In genomic region chr2:232551289-232551688, GRCh38 we compare ENCODE assay signal across 9 cellular contexts. TPM values are rescaled to one million over a fixed set of nuclear protein-coding genes. Genes with fewer than 3 reads are reported as not detected.
DNase-seq lines count a peak whose midpoint lies in the region; ATAC-seq and TF ChIP-seq lines count a peak whose summit lies in the region.
"Had no signal": no experiment of that assay in that cellular context is flagged by ENCODE, and none has a peak within 500 bp of the region (broad histone marks: within the 10 kb centered on the region; RNA-seq: fewer than 3 reads in every experiment).

No MANE protein-coding gene starts in this region.

- CTCF ChIA-PET in AG04449 (lab: Yijun Ruan, JAX): interaction anchor here (1.2 kb wide), 1 partner anchor 30 kb away, joined by 3 read pairs; no protein-coding TSS in a partner anchor
- CTCF ChIA-PET in IMR-90 (lab: Yijun Ruan, JAX): no interaction called here

- TF ChIP-seq RAD21 in IMR-90 (IDR thresholded peaks at IDR 0.05; ENCODE audit: low read length): no peak

- H3K9me3 ChIP-seq in IMR-90 (ENCODE audit: control insufficient read depth, insufficient read depth, low read length) (no peaks in the 10 kb centered on the region), muscle layer of duodenum (ENCODE audit: control insufficient read depth in 1 of 2, low read length in 2 of 2) (no peaks in the 10 kb centered on the region)

- peak overlapping the region; percentile 70 for H3K9ac ChIP-seq in IMR-90 (ENCODE audit: low read depth, low read length)

- H3K9me1 ChIP-seq in IMR-90 (ENCODE audit: insufficient read depth, low read length): peaks cover 16% of the 10 kb centered on the region

- ATAC-seq in IMR-90 (ENCODE audit: low read depth): no peak; the same call in 1 of the 2 replicates
- ATAC-seq in HG03378 (IDR thresholded peaks at IDR 0.05; ENCODE audit: unreplicated experiment): no peak

- no peak overlapping the region for H2BK120ac ChIP-seq in IMR-90 (ENCODE audit: low read depth, low read length)

- peak overlapping the region; percentile 100 for H3K14ac ChIP-seq in IMR-90 (replicated peaks; ENCODE audit: low read depth, low read length)

- H3K27me3 ChIP-seq in IMR-90 (ENCODE audit: control insufficient read depth, insufficient read depth, low read length) (no peaks in the 10 kb centered on the region), muscle layer of duodenum (ENCODE audit: low read depth, low read length) (no peaks in the 10 kb centered on the region)

- intact Hi-C loops in IMR-90 (cut with micrococcal nuclease): no loop called here

- peak overlapping the region; percentile 99 for H3K23ac ChIP-seq in IMR-90 (ENCODE audit: low read depth, low read length)

- H3K79me1 ChIP-seq in IMR-90 (ENCODE audit: low read depth in 1 of 2, low read length in 2 of 2): peaks cover 28 to 76% of the 10 kb centered on the region in 2 experiments

- WGBS in IMR-90 (ENCODE audit: extremely low coverage in 2 of 2, insufficient read length in 1 of 2), 2 experiments: 89% methylated on average over 3 of the region's 10 CpGs; no CpG with 5 or more reads in 1 of the 2 experiments

- H2AK5ac ChIP-seq in IMR-90 (ENCODE audit: low read depth, low read length): peak overlapping the region; percentile 79

- peak overlapping the region; percentile 85 for H2BK5ac ChIP-seq in IMR-90 (ENCODE audit: low read depth, low read length, poor library complexity, severe bottlenecking)

- peak overlapping the region; percentile 96 for H2AFZ ChIP-seq in IMR-90 (replicated peaks; ENCODE audit: low read length, poor library complexity)

- H3K4me2 ChIP-seq in IMR-90 (ENCODE audit: low read depth, low read length): peak overlapping the region; percentile 84

- H3K18ac ChIP-seq in IMR-90 (ENCODE audit: low read depth, low read length): peak overlapping the region; percentile 39; the same call in 1 of the 2 replicates

- POLR2A ChIA-PET in AG04449 (lab: Yijun Ruan, JAX): interaction anchor here (0.9 to 1.4 kb wide), 5 partner anchors 10 to 21 kb away, joined by 3 to 9 read pairs (median 6); no protein-coding TSS in a partner anchor
- POLR2A ChIA-PET in IMR-90 (lab: Charles Lee; ENCODE audit: unreplicated experiment): no interaction called here

- H4K8ac ChIP-seq in IMR-90 (ENCODE audit: low read depth in 2 of 2, low read length in 2 of 2): peak overlapping the region; percentile 8 to 97; a peak in 3 of 4 replicates

- peak overlapping the region; percentile 88; the same call in 1 of the 2 replicates for H4K91ac ChIP-seq in IMR-90 (ENCODE audit: insufficient read depth, low read depth, low read length)

- TF ChIP-seq POLR2A in IMR-90 (IDR thresholded peaks at IDR 0.05; ENCODE audit: low read depth, low read length): no peak

- peak overlapping the region; percentile 97 for H2AK9ac ChIP-seq in IMR-90 (replicated peaks; ENCODE audit: low read depth, low read length, poor library complexity)

- peak overlapping the region; percentile 62 for H3K27ac ChIP-seq in IMR-90 (ENCODE audit: insufficient read depth, low read length)
- H3K27ac ChIP-seq in muscle layer of duodenum (ENCODE audit: low read length): peak overlapping the region; percentile 92

- no peak overlapping the region for H2BK15ac ChIP-seq in IMR-90 (ENCODE audit: low read depth, low read length)

- no peak for DNase-seq in AG04449 (ENCODE audit: low read depth, low spot score)
- no peak for DNase-seq in IMR-90
- DNase-seq in cardiac fibroblast (ENCODE audit: low read depth in 2 of 2): no peak
- no peak for DNase-seq in KBM-7
- no peak for DNase-seq in HK-2 (ENCODE audit: unreplicated experiment)
- no peak for DNase-seq in stimulated activated CD4-positive, alpha-beta T cell treated with anti-CD3 and anti-CD28 coated beads, Interleukin-1b, Interleukin-23, amount 100 ng/mL, for 48 hours

- H3K36me3 ChIP-seq in IMR-90 (ENCODE audit: control insufficient read depth, insufficient read depth, low read length) (peaks cover 5% of the 10 kb centered on the region), muscle layer of duodenum (ENCODE audit: control insufficient read depth in 1 of 2, insufficient read depth in 2 of 2, low read length in 2 of 2) (peaks cover 5 to 7% of the 10 kb centered on the region in 2 donors)

- dilution Hi-C loops in IMR-90 (cut with HindIII; ENCODE audit: low sequenced_read_pairs, unreplicated experiment): no loop called here

- H3K4ac ChIP-seq in IMR-90 (ENCODE audit: low read depth, low read length): peak overlapping the region; percentile 99

- in situ Hi-C loops in IMR-90 (cut with MboI; ENCODE audit: low sequenced_read_pairs): no loop called here
- in situ Hi-C loops in KBM-7 (cut with MboI; ENCODE audit: low pct_unique_long_range_greater_than_20kb, low sequenced_read_pairs): no loop called here

- TSS peak; percentile 41 for BruUV-seq in IMR-90 (replicated peaks; lab: Mats Ljungman, UMichigan)

- H3K4me3 ChIP-seq in AG04449 (ENCODE audit: low read depth, low read length) (peak overlapping the region; percentile 86), IMR-90 (ENCODE audit: insufficient read depth, low read depth, low read length) (peak overlapping the region; percentile 71), cardiac fibroblast (replicated peaks in 1 of 2; ENCODE audit: low read depth in 2 of 2, low read length in 2 of 2) (peak overlapping the region; percentile 86 to 87), muscle layer of duodenum (ENCODE audit: low read depth in 1 of 2, low read length in 2 of 2) (peak overlapping the region; percentile 87 to 88)

- H3K56ac ChIP-seq in IMR-90 (ENCODE audit: extremely low read depth, insufficient read depth, low read length): peak overlapping the region; percentile 28; the same call in 1 of the 2 replicates

- peak overlapping the region; percentile 77 for H4K5ac ChIP-seq in IMR-90 (ENCODE audit: low read depth, low read length)

- H4K20me1 ChIP-seq in IMR-90 (ENCODE audit: insufficient read depth, low read length): peaks cover 40% of the 10 kb centered on the region

- no peak for TF ChIP-seq CTCF in AG04449 (IDR thresholded peaks at IDR 0.05; ENCODE audit: insufficient read depth, low read length, missing control alignments)
- TF ChIP-seq CTCF in IMR-90 (conservative IDR thresholded peaks at IDR 0.05; ENCODE audit: low read depth, low read length): no peak
- TF ChIP-seq CTCF in cardiac fibroblast (IDR thresholded peaks at IDR 0.05; ENCODE audit: low read depth, low read length): no peak

- H2BK20ac ChIP-seq in IMR-90 (ENCODE audit: low read depth, low read length): no peak overlapping the region

- no peaks in the 10 kb centered on the region for H3K4me1 ChIP-seq in IMR-90 (ENCODE audit: control insufficient read depth, insufficient read depth, low read length)
- peaks cover 0 to 23% of the 10 kb centered on the region in 2 donors for H3K4me1 ChIP-seq in muscle layer of duodenum (ENCODE audit: control insufficient read depth in 1 of 2, insufficient read depth in 2 of 2, low read length in 2 of 2)

TF ChIP-seq in IMR-90, 13 proteins besides CTCF, POLR2A, EP300 and RAD21:
- no peak for TF ChIP-seq RFX5 (IDR thresholded peaks at IDR 0.05; ENCODE audit: low read depth, low read length)

RNA-seq across cellular contexts. Expression of gene EIF4E2, which starts 0.8 kb away (rescaled TPM):
- total RNA-seq in IMR-90 (2012; rRNA removed): 105 and 149 TPM in 2 replicates
- 44.0 and 52.1 TPM in 2 replicates for polyA plus RNA-seq in IMR-90 (2012; rRNA removed)
- polyA plus RNA-seq in IMR-90 (2012; cell fraction: cytosol; rRNA removed): 18.7 and 36.1 TPM in 2 replicates
- polyA plus RNA-seq in IMR-90 (2012; cell fraction: nucleus; rRNA removed; ENCODE audit: low replicate concordance): 28.5 and 89.1 TPM in 2 replicates

RNA-seq across cellular contexts. Expression of gene TIGD1, which starts 0.9 kb away (rescaled TPM):
- 2.7 and 2.8 TPM in 2 replicates for total RNA-seq in IMR-90 (2012; rRNA removed)
- polyA plus RNA-seq in IMR-90 (2012; rRNA removed): 2.4 and 2.9 TPM in 2 replicates
- 0.70 and 0.74 TPM in 2 replicates for polyA plus RNA-seq in IMR-90 (2012; cell fraction: cytosol; rRNA removed)
- polyA plus RNA-seq in IMR-90 (2012; cell fraction: nucleus; rRNA removed; ENCODE audit: low replicate concordance): 1.3 and 6.0 TPM in 2 replicates

RNA-seq across cellular contexts. Expression of gene CHRNG, which starts 11.8 kb away (rescaled TPM):
- total RNA-seq in IMR-90 (2012; rRNA removed): not detected in 2 replicates
- not detected in 2 replicates for polyA plus RNA-seq in IMR-90 (2012; rRNA removed)
- not detected in 2 replicates for polyA plus RNA-seq in IMR-90 (2012; cell fraction: cytosol; rRNA removed)
- not detected in 2 replicates for polyA plus RNA-seq in IMR-90 (2012; cell fraction: nucleus; rRNA removed; ENCODE audit: low replicate concordance)
- total RNA-seq: subcutaneous adipose tissue had no signal

RNA-seq across cellular contexts. Expression of gene CHRND, which starts 25.3 kb away (rescaled TPM):
- not detected in 2 replicates for total RNA-seq in IMR-90 (2012; rRNA removed)
- not detected in 2 replicates for polyA plus RNA-seq in IMR-90 (2012; rRNA removed)
- polyA plus RNA-seq in IMR-90 (2012; cell fraction: cytosol; rRNA removed): not detected in 2 replicates
- not detected in 2 replicates for polyA plus RNA-seq in IMR-90 (2012; cell fraction: nucleus; rRNA removed; ENCODE audit: low replicate concordance)
- total RNA-seq: subcutaneous adipose tissue had no signal

RNA-seq across cellular contexts. Expression of gene PRSS56, which starts 31.1 kb away (rescaled TPM):
- total RNA-seq in IMR-90 (2012; rRNA removed): not detected in 2 replicates
- polyA plus RNA-seq in IMR-90 (2012; rRNA removed): not detected in 2 replicates
- polyA plus RNA-seq in IMR-90 (2012; cell fraction: cytosol; rRNA removed): not detected in 2 replicates
- not detected in 2 replicates for polyA plus RNA-seq in IMR-90 (2012; cell fraction: nucleus; rRNA removed; ENCODE audit: low replicate concordance)
- total RNA-seq: subcutaneous adipose tissue had no signal
